ENCODE assay signal across 2 cellular contexts in the genomic region with DNA sequence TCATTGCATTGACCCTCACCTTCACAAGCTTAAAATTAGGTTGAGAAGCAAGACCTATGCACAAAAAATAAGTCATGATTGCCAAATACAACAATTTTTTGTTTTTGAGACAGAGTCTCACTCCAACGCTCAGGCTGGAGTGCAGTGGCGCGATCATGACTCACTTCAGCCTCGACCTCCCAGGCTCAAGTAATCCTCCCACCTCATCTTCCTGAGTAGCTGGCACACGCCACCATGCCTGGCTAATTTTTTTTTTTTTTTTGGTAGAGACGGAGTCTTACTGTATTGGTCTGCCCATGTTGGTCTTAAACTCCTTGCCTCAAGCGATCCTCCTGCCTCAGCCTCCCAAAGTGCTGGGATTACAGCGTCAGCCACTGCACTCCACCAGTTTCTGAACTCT.
TF ChIP-seq lines count a peak whose summit lies in the region.

No MANE protein-coding gene starts in this region.

TF ChIP-seq in SK-N-SH, 30 proteins besides CTCF, POLR2A, EP300 and RAD21:
- TF ChIP-seq RCOR1 (IDR thresholded peaks at IDR 0.05; ENCODE audit: low read length) (no peak), FOSL2 (IDR thresholded peaks at IDR 0.05; ENCODE audit: borderline replicate concordance, low read depth) (peak; percentile 55), JUND (IDR thresholded peaks at IDR 0.05) (0 out of 2 replicates have a peak, but pooled peaks have one; percentile 17), RFX5 (IDR thresholded peaks at IDR 0.05; ENCODE audit: low read length) (no peak), TAF1 (IDR thresholded peaks at IDR 0.05; ENCODE audit: borderline replicate concordance, low read depth, low read length) (no peak), MXI1 (IDR thresholded peaks at IDR 0.05; ENCODE audit: low read depth, low read length) (no peak), PBX3 (IDR thresholded peaks at IDR 0.05) (no peak), SMC3 (IDR thresholded peaks at IDR 0.05; ENCODE audit: low read depth, low read length) (no peak), NFIC (IDR thresholded peaks at IDR 0.05; ENCODE audit: borderline replicate concordance) (peak; percentile 41; the same call in 1 of the 2 replicates)
- TF ChIP-seq, protein P1, sequence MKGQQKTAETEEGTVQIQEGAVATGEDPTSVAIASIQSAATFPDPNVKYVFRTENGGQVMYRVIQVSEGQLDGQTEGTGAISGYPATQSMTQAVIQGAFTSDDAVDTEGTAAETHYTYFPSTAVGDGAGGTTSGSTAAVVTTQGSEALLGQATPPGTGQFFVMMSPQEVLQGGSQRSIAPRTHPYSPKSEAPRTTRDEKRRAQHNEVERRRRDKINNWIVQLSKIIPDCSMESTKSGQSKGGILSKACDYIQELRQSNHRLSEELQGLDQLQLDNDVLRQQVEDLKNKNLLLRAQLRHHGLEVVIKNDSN (IDR thresholded peaks at IDR 0.05; ENCODE audit: borderline replicate concordance, low read depth) = no peak

TF ChIP-seq in endothelial cell of umbilical vein, 7 proteins besides CTCF, POLR2A, EP300 and RAD21:
- TF ChIP-seq EZH2 (IDR thresholded peaks at IDR 0.05; ENCODE audit: borderline replicate concordance, low read depth, low read length, severe bottlenecking) (no peak), POLR2AphosphoS5 (IDR thresholded peaks at IDR 0.05; ENCODE audit: insufficient read depth, low read depth, low read length) (no peak), JUN (IDR thresholded peaks at IDR 0.05; ENCODE audit: borderline replicate concordance, insufficient read depth, insufficient read length, low read depth) (no peak), MAX (IDR thresholded peaks at IDR 0.05; ENCODE audit: insufficient read depth, insufficient read length) (no peak)
